In the genomic region with DNA sequence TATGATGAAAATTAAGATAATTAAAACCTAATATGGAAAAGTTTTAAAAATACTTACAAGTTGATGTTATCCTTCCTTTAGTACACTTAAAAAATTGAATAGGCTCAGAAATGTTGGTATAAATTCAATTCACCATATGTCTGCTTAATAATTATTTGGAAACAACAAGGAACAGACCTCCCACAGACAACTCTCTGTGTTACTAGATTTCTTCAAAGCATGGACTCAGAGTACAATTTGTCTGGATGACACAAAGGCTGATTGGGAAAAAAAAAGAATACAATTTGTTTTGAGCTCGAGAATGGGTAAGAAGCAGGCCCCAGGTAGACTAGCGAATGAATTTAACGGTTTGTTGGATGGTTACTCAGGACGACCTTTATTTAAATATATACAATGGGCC, we compare ENCODE assay signal across 26 cellular contexts.
"Had no signal": no experiment of that assay in that cellular context is flagged by ENCODE, and none has a peak within 500 bp of the region (broad histone marks: within the 10 kb centered on the region; RNA-seq: fewer than 3 reads in every experiment).

No MANE protein-coding gene starts in this region.

- FAIRE-seq: islet of Langerhans, keratinocyte had no signal

- H3K4me3 Mint-ChIP-seq: dendritic cell treated with granulocyte-macrophage colony-stimulating factor and Interleukin-4, amounts not matched to agents 40 ng/mL and 50 ng/mL, for 4 days; effector memory CD8-positive, alpha-beta T cell; endodermal cell; mesothelial cell of epicardium had no signal

- H3K27ac Mint-ChIP-seq: dendritic cell treated with granulocyte-macrophage colony-stimulating factor and Interleukin-4, amounts not matched to agents 40 ng/mL and 50 ng/mL, for 4 days; effector memory CD8-positive, alpha-beta T cell; endodermal cell had no signal

- H3K9me3 Mint-ChIP-seq: dendritic cell treated with granulocyte-macrophage colony-stimulating factor and Interleukin-4, amounts not matched to agents 40 ng/mL and 50 ng/mL, for 4 days; effector memory CD8-positive, alpha-beta T cell; endodermal cell had no signal

- ATAC-seq: effector memory CD8-positive, alpha-beta T cell; esophagus mucosa; gastrocnemius medialis; heart right ventricle; left cardiac atrium; left lung; left ventricle myocardium superior; lower lobe of right lung; mucosa of descending colon had no signal

- H3K4me1 Mint-ChIP-seq: endodermal cell had no signal

- DNase-seq: colonic mucosa; cortex of kidney; effector CD8-positive, alpha-beta T cell; effector memory CD8-positive, alpha-beta T cell; endodermal cell; erythroblast; esophagus squamous epithelium; foreskin fibroblast; foreskin melanocyte; gastrocnemius medialis; glutamatergic neuron; head of caudate nucleus; heart right ventricle; hippocampal formation; left cardiac atrium; left lung; left ventricle myocardium superior; lower lobe of right lung; mesenchymal stem cell; mucosa of descending colon; naive B cell had no signal
